Comparison of ENCODE assay signal across 28 cellular contexts in genomic region chr4:129117705-129118104, GRCh38.
"Had no signal": no experiment of that assay in that cellular context is flagged by ENCODE, and none has a peak within 500 bp of the region (broad histone marks: within the 10 kb centered on the region; RNA-seq: fewer than 3 reads in every experiment).

No MANE protein-coding gene starts in this region.

- H3K27ac Mint-ChIP-seq: naive thymus-derived CD4-positive, alpha-beta T cell; natural killer cell treated with Interleukin-12 subunit alpha and Interleukin-12 subunit beta and Interleukin-15 and Interleukin-18, amount 100 ng/mL, for 72 hours; nephron progenitor cell; progenitor cell of endocrine pancreas; stimulated activated naive B cell treated with anti-CD40 and anti-IgM and Interleukin-4, amounts not matched to agents 10 μg/mL and 1 μg/mL and 100 μg/mL, for 72 hours; stimulated activated naive CD8-positive, alpha-beta T cell treated with anti-CD3 and anti-CD28 coated beads, Interleukin-15, Interleukin-2, amounts not matched to agents 100 ng/mL and 50 ng/mL, for 24 hours had no signal

- H3K4me1 Mint-ChIP-seq: naive thymus-derived CD4-positive, alpha-beta T cell; nephron progenitor cell; stimulated activated naive B cell treated with anti-CD40 and anti-IgM and Interleukin-4, amounts not matched to agents 10 μg/mL and 1 μg/mL and 100 μg/mL, for 72 hours had no signal

- H3K9me3 Mint-ChIP-seq: naive thymus-derived CD4-positive, alpha-beta T cell; natural killer cell treated with Interleukin-12 subunit alpha and Interleukin-12 subunit beta and Interleukin-15 and Interleukin-18, amount 100 ng/mL, for 72 hours; neural crest cell; stimulated activated naive B cell treated with anti-CD40 and anti-IgM and Interleukin-4, amounts not matched to agents 10 μg/mL and 1 μg/mL and 100 μg/mL, for 72 hours; stimulated activated naive CD8-positive, alpha-beta T cell treated with anti-CD3 and anti-CD28 coated beads, Interleukin-15, Interleukin-2, amounts not matched to agents 100 ng/mL and 50 ng/mL, for 24 hours had no signal

- H3K4me3 Mint-ChIP-seq: naive thymus-derived CD4-positive, alpha-beta T cell; natural killer cell treated with Interleukin-12 subunit alpha and Interleukin-12 subunit beta and Interleukin-15 and Interleukin-18, amount 100 ng/mL, for 72 hours; nephron progenitor cell; neural crest cell; stimulated activated naive B cell treated with anti-CD40 and anti-IgM and Interleukin-4, amounts not matched to agents 10 μg/mL and 1 μg/mL and 100 μg/mL, for 72 hours; stimulated activated naive CD8-positive, alpha-beta T cell treated with anti-CD3 and anti-CD28 coated beads, Interleukin-15, Interleukin-2, amounts not matched to agents 100 ng/mL and 50 ng/mL, for 24 hours had no signal

- H3K9ac ChIP-seq: parathyroid adenoma had no signal

- ATAC-seq: naive thymus-derived CD4-positive, alpha-beta T cell; psoas muscle; right cardiac atrium; stimulated activated naive B cell treated with anti-CD40 and anti-IgM and Interleukin-4, amounts not matched to agents 10 μg/mL and 1 μg/mL and 100 μg/mL, for 72 hours; upper lobe of right lung had no signal

- H3K36me3 ChIP-seq: ovary, right lobe of liver, sigmoid colon, thoracic aorta, thyroid gland, tibial nerve, upper lobe of right lung, uterus had no signal

- H2AFZ ChIP-seq: parathyroid adenoma had no signal

- H3K36me3 Mint-ChIP-seq: natural killer cell treated with Interleukin-12 subunit alpha and Interleukin-12 subunit beta and Interleukin-15 and Interleukin-18, amount 100 ng/mL, for 72 hours had no signal

- H3K27me3 ChIP-seq: ovary, right lobe of liver, sigmoid colon, stomach, thyroid gland, tibial nerve, upper lobe of right lung, uterus had no signal

- DNase-seq: naive thymus-derived CD4-positive, alpha-beta T cell; nephron progenitor cell; occipital lobe; ovary; psoas muscle; right cardiac atrium; right lobe of liver; sigmoid colon; small intestine; stimulated activated CD4-positive, alpha-beta T cell treated with anti-CD3 and anti-CD28 coated beads, Interleukin-15, amount 100 ng/mL, for 24 hours; stimulated activated CD4-positive, alpha-beta T cell treated with anti-CD3 and anti-CD28 coated beads, Interleukin-2, amount 100 ng/mL, for 24 hours; stimulated activated CD4-positive, alpha-beta T cell treated with anti-CD3 and anti-CD28 coated beads, Interleukin-4, amount 100 ng/mL, for 1 hour; stimulated activated CD4-positive, alpha-beta T cell treated with anti-CD3 and anti-CD28 coated beads, Interleukin-4, amount 100 ng/mL, for 4 hours; stimulated activated CD8-positive, alpha-beta memory T cell treated with anti-CD3 and anti-CD28 coated beads, Interleukin-4, amount 100 ng/mL, for 48 hours; stimulated activated naive B cell treated with anti-CD40 and anti-IgM and Interleukin-4, amounts not matched to agents 10 μg/mL and 1 μg/mL and 100 μg/mL, for 72 hours; stimulated activated naive CD4-positive, alpha-beta T cell treated with Interleukin-2 at 50 U/mL for 16 hours; stomach; thyroid gland; trophoblast cell; upper lobe of right lung; uterus had no signal

- H3K4me3 ChIP-seq: ovary, psoas muscle, right lobe of liver, sigmoid colon, stomach, thoracic aorta, thyroid gland, tibial nerve, upper lobe of right lung, uterus had no signal

- H3K27me3 Mint-ChIP-seq: naive thymus-derived CD4-positive, alpha-beta T cell; natural killer cell treated with Interleukin-12 subunit alpha and Interleukin-12 subunit beta and Interleukin-15 and Interleukin-18, amount 100 ng/mL, for 72 hours; progenitor cell of endocrine pancreas; stimulated activated naive B cell treated with anti-CD40 and anti-IgM and Interleukin-4, amounts not matched to agents 10 μg/mL and 1 μg/mL and 100 μg/mL, for 72 hours; stimulated activated naive CD8-positive, alpha-beta T cell treated with anti-CD3 and anti-CD28 coated beads, Interleukin-15, Interleukin-2, amounts not matched to agents 100 ng/mL and 50 ng/mL, for 24 hours had no signal

- H3K27ac ChIP-seq: ovary, parathyroid adenoma, psoas muscle, right lobe of liver, sigmoid colon, stomach, thoracic aorta, thyroid gland, tibial nerve, upper lobe of right lung, uterus had no signal

- H3K4me1 ChIP-seq: parathyroid adenoma, psoas muscle, right lobe of liver, sigmoid colon, stomach, thyroid gland, tibial nerve, upper lobe of right lung, uterus had no signal

- H3K9me3 ChIP-seq: ovary, psoas muscle, right lobe of liver, sigmoid colon, stomach, thoracic aorta, thyroid gland, tibial nerve, upper lobe of right lung, uterus had no signal
